Comparison of ENCODE assay signal across 1 cellular context in the genomic region with DNA sequence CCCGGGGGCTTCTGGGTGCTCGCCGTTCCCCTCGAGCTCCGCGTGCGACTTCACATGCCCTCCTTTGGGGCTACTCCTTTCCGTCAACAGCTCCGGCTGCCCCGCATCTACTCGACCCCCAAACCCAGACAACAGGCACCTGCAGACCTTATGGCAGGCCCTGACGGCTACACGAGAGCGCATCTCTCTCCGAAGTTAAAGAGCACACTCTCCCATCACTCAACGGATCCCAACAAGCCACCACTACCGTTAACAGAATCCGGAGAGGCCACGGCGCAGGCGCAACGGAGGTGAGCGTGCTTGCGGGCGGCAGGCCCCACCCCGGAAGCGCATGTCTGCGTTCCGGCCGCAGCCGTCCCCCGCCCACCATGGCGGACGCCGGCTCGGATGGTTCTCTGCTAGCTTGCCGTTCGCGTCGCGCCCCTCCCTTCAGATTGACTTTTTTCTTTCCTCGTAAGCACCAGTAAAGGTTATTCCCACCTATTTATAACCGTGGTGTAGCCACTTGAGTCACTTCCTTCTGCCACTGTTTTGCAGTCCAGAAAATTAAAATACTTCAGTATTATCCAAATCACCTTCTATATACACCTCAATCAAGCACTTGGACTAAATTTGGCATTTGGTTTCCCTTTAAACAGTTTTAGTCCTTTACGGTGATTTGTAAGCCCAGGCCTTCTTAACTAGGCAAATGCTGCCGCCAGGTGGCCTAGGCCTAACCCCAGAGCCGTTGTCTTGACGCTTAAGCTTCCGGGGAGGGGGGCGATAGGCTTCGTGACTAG.
TF ChIP-seq lines count a peak whose summit lies in the region.

A gene (minus strand): TSS at position 269 of the 779 bp plus-strand sequence. CDS start 86 bp downstream, at position 183.

TF ChIP-seq in K562, 482 proteins besides CTCF, POLR2A, EP300 and RAD21 (continued from another document and continues in another):
- TF ChIP-seq ZNF764 (CRISPR knock-in tag; IDR thresholded peaks at IDR 0.05; ENCODE audit: low read depth) (0 out of 2 replicates have a peak, but pooled peaks have one; percentile 49), CHD1 (IDR thresholded peaks at IDR 0.05; ENCODE audit: low read length) (no peak), NCOA6 (IDR thresholded peaks at IDR 0.05) (peak; percentile 54; the same call in 1 of the 2 replicates), SAP30 (IDR thresholded peaks at IDR 0.05; ENCODE audit: borderline replicate concordance, insufficient read depth, low read depth, low read length, poor library complexity, severe bottlenecking) (peak; percentile 72), SMARCC2 (IDR thresholded peaks at IDR 0.05; ENCODE audit: low read depth) (no peak), ZC3H8 (IDR thresholded peaks at IDR 0.05) (no peak), CREM (IDR thresholded peaks at IDR 0.05; ENCODE audit: low read depth) (peak; percentile 63), CAMTA2 (CRISPR knock-in tag; conservative IDR thresholded peaks at IDR 0.05) (0 out of 2 replicates have a peak, but pooled peaks have one; percentile 9), ZNF79 (CRISPR knock-in tag; IDR thresholded peaks at IDR 0.05; ENCODE audit: low read depth) (no peak), FOXA3 (CRISPR knock-in tag; conservative IDR thresholded peaks at IDR 0.05 in 1 of 2, IDR thresholded peaks at IDR 0.05 in 1 of 2) (0 out of 4 replicates have a peak, but pooled peaks of 1 of the 2 experiments have one; percentile 67), MAZ (CRISPR knock-in tag; conservative IDR thresholded peaks at IDR 0.05 in 1 of 2, IDR thresholded peaks at IDR 0.05 in 1 of 2) (peak; percentile 66 to 79; a peak in 2 of 4 replicates), KDM5B (IDR thresholded peaks at IDR 0.05; ENCODE audit: insufficient replicate concordance, low read depth, low read length) (peak; percentile 38), FIP1L1 (IDR thresholded peaks at IDR 0.05; ENCODE audit: low read depth, low read length, poor library complexity, severe bottlenecking) (peak; percentile 62), JUN (IDR thresholded peaks at IDR 0.05; ENCODE audit: borderline replicate concordance, low read depth, low read length) (no peak), JUN (CRISPR knock-in tag; IDR thresholded peaks at IDR 0.05; ENCODE audit: borderline replicate concordance) (peak; percentile 61; the same call in 1 of the 2 replicates), SMAD1 (IDR thresholded peaks at IDR 0.05; ENCODE audit: low read depth, low read length, partially characterized antibody) (peak; percentile 53), TCF7L2 (IDR thresholded peaks at IDR 0.05; ENCODE audit: low read depth, low read length) (no peak), ATF1 (CRISPR knock-in tag; IDR thresholded peaks at IDR 0.05) (no peak), ATF1 (tag; IDR thresholded peaks at IDR 0.05) (peak; percentile 83), POLR2B (IDR thresholded peaks at IDR 0.05; ENCODE audit: low read depth, partially characterized antibody) (peak; percentile 95), XRCC3 (IDR thresholded peaks at IDR 0.05) (no peak), RFX5 (IDR thresholded peaks at IDR 0.05; ENCODE audit: low read depth, low read length) (no peak), GTF2F1 (IDR thresholded peaks at IDR 0.05; ENCODE audit: low read depth, low read length) (0 out of 2 replicates have a peak, but pooled peaks have one; percentile 28), ELF4 (CRISPR knock-in tag; IDR thresholded peaks at IDR 0.05) (no peak; the same call in 1 of the 2 replicates), EP400 (IDR thresholded peaks at IDR 0.05) (peak; percentile 96), KHSRP (IDR thresholded peaks at IDR 0.05) (peak; percentile 75), THRAP3 (IDR thresholded peaks at IDR 0.05; ENCODE audit: borderline replicate concordance) (peak; percentile 84), ARID2 (IDR thresholded peaks at IDR 0.05) (peak; percentile 78; the same call in 1 of the 2 replicates), FOXP1 (CRISPR knock-in tag; IDR thresholded peaks at IDR 0.05) (peak; percentile 43), CCNT2 (IDR thresholded peaks at IDR 0.05; ENCODE audit: borderline replicate concordance, extremely low read depth, insufficient read length, low read depth, low read length) (peak; percentile 92), SP1 (CRISPR knock-in tag; IDR thresholded peaks at IDR 0.05) (peak; percentile 93), NONO (IDR thresholded peaks at IDR 0.05; ENCODE audit: low read depth in 2 of 2, low read length in 1 of 2) (peak in 1 of 2 experiments; percentile 30; a peak in 1 of 4 replicates), CREB1 (IDR thresholded peaks at IDR 0.05) (peak; percentile 55), CREB1 (CRISPR knock-in tag; IDR thresholded peaks at IDR 0.05) (peak; percentile 50; the same call in 1 of the 2 replicates), ZNF695 (CRISPR knock-in tag; IDR thresholded peaks at IDR 0.05) (0 out of 2 replicates have a peak, but pooled peaks have one; percentile 54), ZNF347 (CRISPR knock-in tag; IDR thresholded peaks at IDR 0.05; ENCODE audit: low read depth) (no peak), ZNF253 (CRISPR knock-in tag; conservative IDR thresholded peaks at IDR 0.05) (peak; percentile 64; the same call in 1 of the 2 replicates)
- TF ChIP-seq, protein P1, sequence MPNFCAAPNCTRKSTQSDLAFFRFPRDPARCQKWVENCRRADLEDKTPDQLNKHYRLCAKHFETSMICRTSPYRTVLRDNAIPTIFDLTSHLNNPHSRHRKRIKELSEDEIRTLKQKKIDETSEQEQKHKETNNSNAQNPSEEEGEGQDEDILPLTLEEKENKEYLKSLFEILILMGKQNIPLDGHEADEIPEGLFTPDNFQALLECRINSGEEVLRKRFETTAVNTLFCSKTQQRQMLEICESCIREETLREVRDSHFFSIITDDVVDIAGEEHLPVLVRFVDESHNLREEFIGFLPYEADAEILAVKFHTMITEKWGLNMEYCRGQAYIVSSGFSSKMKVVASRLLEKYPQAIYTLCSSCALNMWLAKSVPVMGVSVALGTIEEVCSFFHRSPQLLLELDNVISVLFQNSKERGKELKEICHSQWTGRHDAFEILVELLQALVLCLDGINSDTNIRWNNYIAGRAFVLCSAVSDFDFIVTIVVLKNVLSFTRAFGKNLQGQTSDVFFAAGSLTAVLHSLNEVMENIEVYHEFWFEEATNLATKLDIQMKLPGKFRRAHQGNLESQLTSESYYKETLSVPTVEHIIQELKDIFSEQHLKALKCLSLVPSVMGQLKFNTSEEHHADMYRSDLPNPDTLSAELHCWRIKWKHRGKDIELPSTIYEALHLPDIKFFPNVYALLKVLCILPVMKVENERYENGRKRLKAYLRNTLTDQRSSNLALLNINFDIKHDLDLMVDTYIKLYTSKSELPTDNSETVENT (CRISPR knock-in tag; IDR thresholded peaks at IDR 0.05), result peak; percentile 14; the same call in 1 of the 2 replicates
- TF ChIP-seq, protein P2, sequence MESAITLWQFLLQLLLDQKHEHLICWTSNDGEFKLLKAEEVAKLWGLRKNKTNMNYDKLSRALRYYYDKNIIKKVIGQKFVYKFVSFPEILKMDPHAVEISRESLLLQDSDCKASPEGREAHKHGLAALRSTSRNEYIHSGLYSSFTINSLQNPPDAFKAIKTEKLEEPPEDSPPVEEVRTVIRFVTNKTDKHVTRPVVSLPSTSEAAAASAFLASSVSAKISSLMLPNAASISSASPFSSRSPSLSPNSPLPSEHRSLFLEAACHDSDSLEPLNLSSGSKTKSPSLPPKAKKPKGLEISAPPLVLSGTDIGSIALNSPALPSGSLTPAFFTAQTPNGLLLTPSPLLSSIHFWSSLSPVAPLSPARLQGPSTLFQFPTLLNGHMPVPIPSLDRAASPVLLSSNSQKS (CRISPR knock-in tag; IDR thresholded peaks at IDR 0.05), result 0 out of 2 replicates have a peak, but pooled peaks have one; percentile 36
- TF ChIP-seq, protein P3, sequence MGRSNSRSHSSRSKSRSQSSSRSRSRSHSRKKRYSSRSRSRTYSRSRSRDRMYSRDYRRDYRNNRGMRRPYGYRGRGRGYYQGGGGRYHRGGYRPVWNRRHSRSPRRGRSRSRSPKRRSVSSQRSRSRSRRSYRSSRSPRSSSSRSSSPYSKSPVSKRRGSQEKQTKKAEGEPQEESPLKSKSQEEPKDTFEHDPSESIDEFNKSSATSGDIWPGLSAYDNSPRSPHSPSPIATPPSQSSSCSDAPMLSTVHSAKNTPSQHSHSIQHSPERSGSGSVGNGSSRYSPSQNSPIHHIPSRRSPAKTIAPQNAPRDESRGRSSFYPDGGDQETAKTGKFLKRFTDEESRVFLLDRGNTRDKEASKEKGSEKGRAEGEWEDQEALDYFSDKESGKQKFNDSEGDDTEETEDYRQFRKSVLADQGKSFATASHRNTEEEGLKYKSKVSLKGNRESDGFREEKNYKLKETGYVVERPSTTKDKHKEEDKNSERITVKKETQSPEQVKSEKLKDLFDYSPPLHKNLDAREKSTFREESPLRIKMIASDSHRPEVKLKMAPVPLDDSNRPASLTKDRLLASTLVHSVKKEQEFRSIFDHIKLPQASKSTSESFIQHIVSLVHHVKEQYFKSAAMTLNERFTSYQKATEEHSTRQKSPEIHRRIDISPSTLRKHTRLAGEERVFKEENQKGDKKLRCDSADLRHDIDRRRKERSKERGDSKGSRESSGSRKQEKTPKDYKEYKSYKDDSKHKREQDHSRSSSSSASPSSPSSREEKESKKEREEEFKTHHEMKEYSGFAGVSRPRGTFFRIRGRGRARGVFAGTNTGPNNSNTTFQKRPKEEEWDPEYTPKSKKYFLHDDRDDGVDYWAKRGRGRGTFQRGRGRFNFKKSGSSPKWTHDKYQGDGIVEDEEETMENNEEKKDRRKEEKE (IDR thresholded peaks at IDR 0.05; ENCODE audit: borderline replicate concordance in 1 of 2, control insufficient read depth in 1 of 2, low read depth in 2 of 2, low read length in 1 of 2), result peak; percentile 17 to 45; a peak in 1 of 4 replicates
- TF ChIP-seq, protein P4, sequence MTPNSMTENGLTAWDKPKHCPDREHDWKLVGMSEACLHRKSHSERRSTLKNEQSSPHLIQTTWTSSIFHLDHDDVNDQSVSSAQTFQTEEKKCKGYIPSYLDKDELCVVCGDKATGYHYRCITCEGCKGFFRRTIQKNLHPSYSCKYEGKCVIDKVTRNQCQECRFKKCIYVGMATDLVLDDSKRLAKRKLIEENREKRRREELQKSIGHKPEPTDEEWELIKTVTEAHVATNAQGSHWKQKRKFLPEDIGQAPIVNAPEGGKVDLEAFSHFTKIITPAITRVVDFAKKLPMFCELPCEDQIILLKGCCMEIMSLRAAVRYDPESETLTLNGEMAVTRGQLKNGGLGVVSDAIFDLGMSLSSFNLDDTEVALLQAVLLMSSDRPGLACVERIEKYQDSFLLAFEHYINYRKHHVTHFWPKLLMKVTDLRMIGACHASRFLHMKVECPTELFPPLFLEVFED (CRISPR knock-in tag; conservative IDR thresholded peaks at IDR 0.05), result peak; percentile 93; the same call in 1 of the 2 replicates
- TF ChIP-seq, protein P5, sequence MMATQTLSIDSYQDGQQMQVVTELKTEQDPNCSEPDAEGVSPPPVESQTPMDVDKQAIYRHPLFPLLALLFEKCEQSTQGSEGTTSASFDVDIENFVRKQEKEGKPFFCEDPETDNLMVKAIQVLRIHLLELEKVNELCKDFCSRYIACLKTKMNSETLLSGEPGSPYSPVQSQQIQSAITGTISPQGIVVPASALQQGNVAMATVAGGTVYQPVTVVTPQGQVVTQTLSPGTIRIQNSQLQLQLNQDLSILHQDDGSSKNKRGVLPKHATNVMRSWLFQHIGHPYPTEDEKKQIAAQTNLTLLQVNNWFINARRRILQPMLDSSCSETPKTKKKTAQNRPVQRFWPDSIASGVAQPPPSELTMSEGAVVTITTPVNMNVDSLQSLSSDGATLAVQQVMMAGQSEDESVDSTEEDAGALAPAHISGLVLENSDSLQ (IDR thresholded peaks at IDR 0.05), result peak; percentile 87
- TF ChIP-seq, protein P6, sequence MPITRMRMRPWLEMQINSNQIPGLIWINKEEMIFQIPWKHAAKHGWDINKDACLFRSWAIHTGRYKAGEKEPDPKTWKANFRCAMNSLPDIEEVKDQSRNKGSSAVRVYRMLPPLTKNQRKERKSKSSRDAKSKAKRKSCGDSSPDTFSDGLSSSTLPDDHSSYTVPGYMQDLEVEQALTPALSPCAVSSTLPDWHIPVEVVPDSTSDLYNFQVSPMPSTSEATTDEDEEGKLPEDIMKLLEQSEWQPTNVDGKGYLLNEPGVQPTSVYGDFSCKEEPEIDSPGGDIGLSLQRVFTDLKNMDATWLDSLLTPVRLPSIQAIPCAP (CRISPR knock-in tag; IDR thresholded peaks at IDR 0.05; ENCODE audit: borderline replicate concordance), result no peak
- TF ChIP-seq, protein P7, sequence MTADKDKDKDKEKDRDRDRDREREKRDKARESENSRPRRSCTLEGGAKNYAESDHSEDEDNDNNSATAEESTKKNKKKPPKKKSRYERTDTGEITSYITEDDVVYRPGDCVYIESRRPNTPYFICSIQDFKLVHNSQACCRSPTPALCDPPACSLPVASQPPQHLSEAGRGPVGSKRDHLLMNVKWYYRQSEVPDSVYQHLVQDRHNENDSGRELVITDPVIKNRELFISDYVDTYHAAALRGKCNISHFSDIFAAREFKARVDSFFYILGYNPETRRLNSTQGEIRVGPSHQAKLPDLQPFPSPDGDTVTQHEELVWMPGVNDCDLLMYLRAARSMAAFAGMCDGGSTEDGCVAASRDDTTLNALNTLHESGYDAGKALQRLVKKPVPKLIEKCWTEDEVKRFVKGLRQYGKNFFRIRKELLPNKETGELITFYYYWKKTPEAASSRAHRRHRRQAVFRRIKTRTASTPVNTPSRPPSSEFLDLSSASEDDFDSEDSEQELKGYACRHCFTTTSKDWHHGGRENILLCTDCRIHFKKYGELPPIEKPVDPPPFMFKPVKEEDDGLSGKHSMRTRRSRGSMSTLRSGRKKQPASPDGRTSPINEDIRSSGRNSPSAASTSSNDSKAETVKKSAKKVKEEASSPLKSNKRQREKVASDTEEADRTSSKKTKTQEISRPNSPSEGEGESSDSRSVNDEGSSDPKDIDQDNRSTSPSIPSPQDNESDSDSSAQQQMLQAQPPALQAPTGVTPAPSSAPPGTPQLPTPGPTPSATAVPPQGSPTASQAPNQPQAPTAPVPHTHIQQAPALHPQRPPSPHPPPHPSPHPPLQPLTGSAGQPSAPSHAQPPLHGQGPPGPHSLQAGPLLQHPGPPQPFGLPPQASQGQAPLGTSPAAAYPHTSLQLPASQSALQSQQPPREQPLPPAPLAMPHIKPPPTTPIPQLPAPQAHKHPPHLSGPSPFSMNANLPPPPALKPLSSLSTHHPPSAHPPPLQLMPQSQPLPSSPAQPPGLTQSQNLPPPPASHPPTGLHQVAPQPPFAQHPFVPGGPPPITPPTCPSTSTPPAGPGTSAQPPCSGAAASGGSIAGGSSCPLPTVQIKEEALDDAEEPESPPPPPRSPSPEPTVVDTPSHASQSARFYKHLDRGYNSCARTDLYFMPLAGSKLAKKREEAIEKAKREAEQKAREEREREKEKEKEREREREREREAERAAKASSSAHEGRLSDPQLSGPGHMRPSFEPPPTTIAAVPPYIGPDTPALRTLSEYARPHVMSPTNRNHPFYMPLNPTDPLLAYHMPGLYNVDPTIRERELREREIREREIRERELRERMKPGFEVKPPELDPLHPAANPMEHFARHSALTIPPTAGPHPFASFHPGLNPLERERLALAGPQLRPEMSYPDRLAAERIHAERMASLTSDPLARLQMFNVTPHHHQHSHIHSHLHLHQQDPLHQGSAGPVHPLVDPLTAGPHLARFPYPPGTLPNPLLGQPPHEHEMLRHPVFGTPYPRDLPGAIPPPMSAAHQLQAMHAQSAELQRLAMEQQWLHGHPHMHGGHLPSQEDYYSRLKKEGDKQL (CRISPR knock-in tag; IDR thresholded peaks at IDR 0.05; ENCODE audit: borderline replicate concordance), result peak; percentile 30; the same call in 1 of the 2 replicates
